In genomic region chr2:87593791-87594413, GRCh38 we compare ENCODE assay signal across 8 cellular contexts.
DNase-seq lines count a peak whose midpoint lies in the region; ATAC-seq, FAIRE-seq and TF ChIP-seq lines count a peak whose summit lies in the region.
"Not testable (repeated sequence)": the region's sequence is repeated elsewhere in the genome, so short reads cannot be mapped to it uniquely, and the experiment has no call there.

No MANE protein-coding gene starts in this region.

- not testable (repeated sequence) for TF ChIP-seq CTCF in A549 (IDR thresholded peaks at IDR 0.05); endothelial cell of umbilical vein (IDR thresholded peaks at IDR 0.05; ENCODE audit: extremely low read depth in 1 of 2, insufficient read depth in 1 of 2, low read depth in 1 of 2, low read length in 2 of 2)

- CTCF ChIA-PET in A549 (lab: Yijun Ruan, JAX); endothelial cell of umbilical vein (lab: Charles Lee): not testable (repeated sequence)

- H3K9me3 Mint-ChIP-seq in activated naive CD8-positive, alpha-beta T cell treated with anti-CD3 and anti-CD28 coated beads, Interleukin-2, amount 10 ng/mL, durations not matched to agents 7 days and 5 days; natural killer cell treated with Interleukin-12 subunit alpha and Interleukin-12 subunit beta and Interleukin-15 and Interleukin-18, amount 100 ng/mL, for 72 hours: not testable (repeated sequence)

- H3K36me3 Mint-ChIP-seq in activated naive CD8-positive, alpha-beta T cell treated with anti-CD3 and anti-CD28 coated beads, Interleukin-2, amount 10 ng/mL, durations not matched to agents 7 days and 5 days; natural killer cell treated with Interleukin-12 subunit alpha and Interleukin-12 subunit beta and Interleukin-15 and Interleukin-18, amount 100 ng/mL, for 72 hours: not testable (repeated sequence)

- TSS peak; percentile 14 for BruUV-seq in endothelial cell of umbilical vein (replicated peaks; lab: Mats Ljungman, UMichigan)

- dilution Hi-C loops in endothelial cell of umbilical vein (cut with MboI; ENCODE audit: extremely low pct_ligation_motif_present, low sequenced_read_pairs), result not testable (repeated sequence)

- peak; percentile 76 to 92; a peak in 5 of 6 replicates for ATAC-seq in A549
- peak; percentile 67 for ATAC-seq in activated naive CD8-positive, alpha-beta T cell treated with anti-CD3 and anti-CD28 coated beads, Interleukin-2, amount 10 ng/mL, durations not matched to agents 7 days and 5 days (ENCODE audit: low read depth)
- ATAC-seq in left ventricle myocardium superior, result peak; percentile 82
- peak; percentile 43 to 48 for ATAC-seq in natural killer cell treated with Interleukin-12 subunit alpha and Interleukin-12 subunit beta and Interleukin-15 and Interleukin-18, amount 100 ng/mL, for 72 hours

- not testable (repeated sequence) for H4K20me1 ChIP-seq in endothelial cell of umbilical vein (replicated peaks; ENCODE audit: control insufficient read depth, extremely low read depth, insufficient read depth, low read length)

- not testable (repeated sequence) for TF ChIP-seq EP300 in A549 (IDR thresholded peaks at IDR 0.05)

- not testable (repeated sequence) for H3K27ac Mint-ChIP-seq in activated naive CD8-positive, alpha-beta T cell treated with anti-CD3 and anti-CD28 coated beads, Interleukin-2, amount 10 ng/mL, durations not matched to agents 7 days and 5 days; natural killer cell treated with Interleukin-12 subunit alpha and Interleukin-12 subunit beta and Interleukin-15 and Interleukin-18, amount 100 ng/mL, for 72 hours

- H3K4me1 ChIP-seq in A549, result not testable (repeated sequence)
- peaks cover 11% of the 10 kb centered on the region for H3K4me1 ChIP-seq in endothelial cell of umbilical vein (ENCODE audit: control insufficient read depth, extremely low read depth, insufficient read depth, low read length)

- not testable (repeated sequence) for H3K4me3 Mint-ChIP-seq in activated naive CD8-positive, alpha-beta T cell treated with anti-CD3 and anti-CD28 coated beads, Interleukin-2, amount 10 ng/mL, durations not matched to agents 7 days and 5 days; natural killer cell treated with Interleukin-12 subunit alpha and Interleukin-12 subunit beta and Interleukin-15 and Interleukin-18, amount 100 ng/mL, for 72 hours

- peak overlapping the region; percentile 32; the same call in 1 of the 3 replicates for H3K4me2 ChIP-seq in A549
- not testable (repeated sequence) for H3K4me2 ChIP-seq in endothelial cell of umbilical vein (ENCODE audit: insufficient read depth, low read length)

- H3K27me3 Mint-ChIP-seq in activated naive CD8-positive, alpha-beta T cell treated with anti-CD3 and anti-CD28 coated beads, Interleukin-2, amount 10 ng/mL, durations not matched to agents 7 days and 5 days; natural killer cell treated with Interleukin-12 subunit alpha and Interleukin-12 subunit beta and Interleukin-15 and Interleukin-18, amount 100 ng/mL, for 72 hours: not testable (repeated sequence)

- not testable (repeated sequence) for TF ChIP-seq RAD21 in A549 (conservative IDR thresholded peaks at IDR 0.05 in 1 of 2, IDR thresholded peaks at IDR 0.05 in 1 of 2)

- H2AFZ ChIP-seq in endothelial cell of umbilical vein (ENCODE audit: low read depth, low read length), result not testable (repeated sequence)

- not testable (repeated sequence) for H3K79me2 ChIP-seq in endothelial cell of umbilical vein (ENCODE audit: control insufficient read depth, insufficient read depth, low read length)

- not testable (repeated sequence) for H3K9me3 ChIP-seq in A549; endothelial cell of umbilical vein (replicated peaks; ENCODE audit: control insufficient read depth, insufficient read depth, low read length)

- not testable (repeated sequence) for FAIRE-seq in A549 (lab: Jason Lieb, UNC)
- FAIRE-seq in endothelial cell of umbilical vein (lab: Jason Lieb, UNC), result peak; percentile 96

- H3K4me1 Mint-ChIP-seq in activated naive CD8-positive, alpha-beta T cell treated with anti-CD3 and anti-CD28 coated beads, Interleukin-2, amount 10 ng/mL, durations not matched to agents 7 days and 5 days; natural killer cell treated with Interleukin-12 subunit alpha and Interleukin-12 subunit beta and Interleukin-15 and Interleukin-18, amount 100 ng/mL, for 72 hours (ENCODE audit: low read depth in 2 of 2): not testable (repeated sequence)

- not testable (repeated sequence) for H3K9ac ChIP-seq in endothelial cell of umbilical vein (replicated peaks; ENCODE audit: extremely low read depth, insufficient read depth, low read length)

- H3K27ac ChIP-seq in A549, result not testable (repeated sequence)
- H3K27ac ChIP-seq in endothelial cell of umbilical vein (ENCODE audit: insufficient read depth, low read depth, low read length), result peak overlapping the region; percentile 51

- H3K36me3 ChIP-seq in endothelial cell of umbilical vein (ENCODE audit: control insufficient read depth in 2 of 2, extremely low read depth in 1 of 2, insufficient read depth in 2 of 2, low read length in 2 of 2), result not testable (repeated sequence)

- not testable (repeated sequence) for H3K4me3 ChIP-seq in A549; endothelial cell of umbilical vein (replicated peaks in 1 of 3; ENCODE audit: insufficient read depth in 1 of 3, low read depth in 1 of 3, low read length in 3 of 3)

- TF ChIP-seq POLR2A in A549 (IDR thresholded peaks at IDR 0.05; ENCODE audit: low read length); endothelial cell of umbilical vein (IDR thresholded peaks at IDR 0.05; ENCODE audit: low read depth, low read length): not testable (repeated sequence)

- H3K27me3 ChIP-seq in endothelial cell of umbilical vein (ENCODE audit: control insufficient read depth in 2 of 2, insufficient read depth in 2 of 2, low read length in 2 of 2), result not testable (repeated sequence)

- intact Hi-C loops in endothelial cell of umbilical vein (cut with micrococcal nuclease); left ventricle myocardium superior (cut with micrococcal nuclease): not testable (repeated sequence)

- DNase-seq in A549 (ENCODE audit: low read depth in 1 of 2, low spot score in 1 of 2), result peak in 1 of 2 experiments; percentile 4
- peak; percentile 3 for DNase-seq in HT-29 (ENCODE audit: low spot score)
- peak; percentile 23 for DNase-seq in T follicular helper cell (ENCODE audit: low read depth)
- DNase-seq in activated naive CD8-positive, alpha-beta T cell treated with anti-CD3 and anti-CD28 coated beads, Interleukin-2, amount 10 ng/mL, durations not matched to agents 7 days and 5 days; natural killer cell treated with Interleukin-12 subunit alpha and Interleukin-12 subunit beta and Interleukin-15 and Interleukin-18, amount 100 ng/mL, for 72 hours (ENCODE audit: low spot score): not testable (repeated sequence)
- peak; percentile 89 for DNase-seq in endothelial cell of umbilical vein (ENCODE audit: low read depth, low spot score)
- DNase-seq in left ventricle myocardium superior, result peak; percentile 89
- DNase-seq in stimulated activated CD4-positive, alpha-beta T cell treated with anti-CD3 and anti-CD28 coated beads, Interleukin-4, amount 100 ng/mL, for 48 hours (ENCODE audit: low read depth in 2 of 2), result peak; percentile 18

- H3K9me1 ChIP-seq in endothelial cell of umbilical vein (replicated peaks; ENCODE audit: control insufficient read depth, extremely low read depth, insufficient read depth, low read length), result not testable (repeated sequence)

- POLR2A ChIA-PET in A549 (lab: Yijun Ruan, JAX); activated naive CD8-positive, alpha-beta T cell treated with anti-CD3 and anti-CD28 coated beads, Interleukin-2, amount 10 ng/mL, durations not matched to agents 7 days and 5 days (lab: Charles Lee); endothelial cell of umbilical vein (lab: Charles Lee): not testable (repeated sequence)

- 67% methylated on average over 8 of the region's 9 CpGs for WGBS in A549 (ENCODE audit: missing lambda C conversion rate)
